ENCODE assay signal across 30 cellular contexts in the genomic region with DNA sequence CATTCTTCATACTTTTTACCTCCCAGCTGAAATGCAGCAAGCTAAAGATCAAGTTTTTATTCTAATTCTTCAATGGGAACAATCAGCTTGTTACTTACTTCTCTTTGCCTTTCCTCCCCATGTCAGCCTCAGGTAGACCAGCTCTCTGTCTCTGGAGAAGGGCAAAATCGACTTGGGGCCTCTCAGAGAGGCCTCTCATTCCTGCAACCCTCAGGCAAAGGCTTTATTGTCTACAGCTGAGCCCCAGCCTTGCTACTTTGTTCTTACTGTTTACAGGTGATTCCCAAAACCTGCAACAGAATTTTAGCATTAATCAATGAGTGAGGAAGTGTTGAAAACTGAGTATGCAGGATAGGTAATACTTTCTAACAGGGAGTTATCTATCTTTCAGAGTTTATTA.
"Had no signal": no experiment of that assay in that cellular context is flagged by ENCODE, and none has a peak within 500 bp of the region (broad histone marks: within the 10 kb centered on the region; RNA-seq: fewer than 3 reads in every experiment).

No MANE protein-coding gene starts in this region.

- H3K27ac ChIP-seq: ascending aorta, breast epithelium, cardiac muscle cell, colonic mucosa, epithelial cell of prostate, esophagus squamous epithelium, gastroesophageal sphincter, WERI-Rb-1 had no signal

- H3K4me3 ChIP-seq: ascending aorta, breast epithelium, cardiac muscle cell, colonic mucosa, esophagus squamous epithelium, gastroesophageal sphincter had no signal

- H3K36me3 ChIP-seq: ascending aorta, breast epithelium, cardiac muscle cell, colonic mucosa, esophagus squamous epithelium, gastroesophageal sphincter, WERI-Rb-1 had no signal

- FAIRE-seq: endometrium, endothelial cell of umbilical vein had no signal

- H3K9me3 ChIP-seq: ascending aorta, breast epithelium, esophagus squamous epithelium, gastroesophageal sphincter had no signal

- H3K4me1 ChIP-seq: ascending aorta, breast epithelium, colonic mucosa, esophagus squamous epithelium, gastroesophageal sphincter had no signal

- H3K27me3 ChIP-seq: ascending aorta, breast epithelium, cardiac muscle cell, colonic mucosa, esophagus squamous epithelium, gastroesophageal sphincter had no signal

- DNase-seq: activated CD4-positive, alpha-beta memory T cell treated with anti-CD3 and anti-CD28 coated beads, Interleukin-2, amount 10 ng/mL, durations not matched to agents 7 days and 5 days; activated CD4-positive, alpha-beta T cell treated with anti-CD3 and anti-CD28 coated beads for 36 hours; activated CD4-positive, alpha-beta T cell treated with anti-CD3 and anti-CD28 coated beads, Interleukin-2, amount 10 ng/mL, durations not matched to agents 24 days and 14 days; activated CD4-positive, CD25-positive, alpha-beta regulatory T cell; activated CD4-positive, CD25-positive, alpha-beta regulatory T cell treated with anti-CD3 and anti-CD28 coated beads, Interleukin-2, amount 50 U/mL, for 72 hours; activated CD8-positive, alpha-beta memory T cell treated with anti-CD3 and anti-CD28 coated beads, Interleukin-2, amount 50 U/mL, for 48 hours; activated gamma-delta T cell; activated naive CD4-positive, alpha-beta T cell; activated naive CD4-positive, alpha-beta T cell treated with anti-CD3 and anti-CD28 coated beads, Interleukin-2, amount 10 ng/mL, durations not matched to agents 7 days and 5 days; activated naive CD8-positive, alpha-beta T cell treated with anti-CD3 and anti-CD28 coated beads, Interleukin-2, amount 10 ng/mL, durations not matched to agents 7 days and 5 days; activated T-cell treated with anti-CD3 and anti-CD28 coated beads for 4 hours; activated T-cell treated with anti-CD3 and anti-CD28 coated beads, Interleukin-2, amount 50 U/mL, for 24 hours; activated T-cell treated with anti-CD3 and anti-CD28 coated beads, Interleukin-2, amount 50 U/mL, for 72 hours; central memory CD4-positive, alpha-beta T cell; cerebellar nuclear complex; colonic mucosa; effector CD8-positive, alpha-beta T cell; esophagus squamous epithelium; foreskin melanocyte; T-helper 1 cell; T-helper 17 cell; T1000; WERI-Rb-1 had no signal
